25 cellular contexts compared by ENCODE assay signal in the genomic region with DNA sequence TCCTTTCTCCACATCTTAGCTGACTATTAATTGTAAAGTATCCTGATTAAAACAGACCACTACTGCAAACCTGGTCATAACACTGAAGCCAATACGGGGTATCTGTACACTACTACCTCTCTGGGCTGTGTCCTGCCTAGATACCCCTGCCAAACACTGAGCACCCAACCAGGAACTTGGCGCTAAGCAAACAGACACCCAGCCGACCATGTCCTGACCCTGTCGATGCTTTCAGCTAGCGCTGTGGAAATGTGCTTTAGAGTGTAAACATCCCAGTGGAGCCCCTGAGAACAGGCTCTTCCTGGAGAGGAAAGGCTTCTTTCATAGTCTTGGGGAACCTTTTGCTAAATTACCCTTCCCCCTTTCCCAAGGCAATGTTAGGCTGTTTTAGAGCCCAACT. TPM values are rescaled to one million over a fixed set of nuclear protein-coding genes. Genes with fewer than 3 reads are reported as not detected.
DNase-seq lines count a peak whose midpoint lies in the region; ATAC-seq, FAIRE-seq and TF ChIP-seq lines count a peak whose summit lies in the region.
"Had no signal": no experiment of that assay in that cellular context is flagged by ENCODE, and none has a peak within 500 bp of the region (broad histone marks: within the 10 kb centered on the region; RNA-seq: fewer than 3 reads in every experiment).

No MANE protein-coding gene starts in this region.

- H3K27ac ChIP-seq in HepG2 (ENCODE audit: extremely low read length, insufficient read depth, low read length) (no peak overlapping the region), right lobe of liver (no peak overlapping the region), GM23338 (ENCODE audit: low read depth) (no peak overlapping the region), aorta (ENCODE audit: low read depth in 1 of 2, low read length in 2 of 2) (no peak overlapping the region)
- H3K27ac ChIP-seq: A549; BLaER1 treated with 17β-estradiol and CSF1 and Interleukin-3, amounts not matched to agents 10 nM and 100 nM had no signal

- POLR2A ChIA-PET in HepG2 (lab: Yijun Ruan, JAX): no interaction called here

- peaks cover 11% of the 10 kb centered on the region for H3K4me1 Mint-ChIP-seq in GM23338
- H3K4me1 Mint-ChIP-seq: CD14-positive monocyte; CD8-positive, alpha-beta memory T cell had no signal

- H4K20me1 ChIP-seq in HepG2 (ENCODE audit: insufficient read depth, low read length) (no peaks in the 10 kb centered on the region), GM23338 (replicated peaks; ENCODE audit: insufficient read depth) (no peaks in the 10 kb centered on the region)
- H4K20me1 ChIP-seq: BLaER1 treated with 17β-estradiol and CSF1 and Interleukin-3, amounts not matched to agents 10 nM and 100 nM had no signal

- no peaks in the 10 kb centered on the region for H3K27me3 Mint-ChIP-seq in GM23338 (ENCODE audit: insufficient read depth, low read depth, poor library complexity)
- H3K27me3 Mint-ChIP-seq: CD4-positive, alpha-beta T cell had no signal

- no peak overlapping the region for H3K9ac ChIP-seq in HepG2 (ENCODE audit: insufficient read depth, low read depth, low read length)
- H3K9ac ChIP-seq: BLaER1 treated with 17β-estradiol and CSF1 and Interleukin-3, amounts not matched to agents 10 nM and 100 nM had no signal

- TF ChIP-seq RAD21 in HepG2 (CRISPR knock-in tag; IDR thresholded peaks at IDR 0.05): no peak

- H3K27me3 ChIP-seq in HepG2 (ENCODE audit: control insufficient read depth in 1 of 2, insufficient read depth in 2 of 2, low read length in 2 of 2) (peaks cover 0 to 10% of the 10 kb centered on the region in 2 experiments; a peak in 1 of 5 replicates), right lobe of liver (no peaks in the 10 kb centered on the region), GM23338 (ENCODE audit: insufficient read depth) (no peaks in the 10 kb centered on the region), aorta (ENCODE audit: control insufficient read depth in 1 of 2, insufficient read depth in 2 of 2, low read length in 1 of 2) (no peaks in the 10 kb centered on the region)
- H3K27me3 ChIP-seq: BE2C; BLaER1 treated with 17β-estradiol and CSF1 and Interleukin-3, amounts not matched to agents 10 nM and 100 nM had no signal

- no peaks in the 10 kb centered on the region for H3F3A ChIP-seq in GM23338 (replicated peaks; ENCODE audit: low read depth)

- in situ Hi-C loops in HepG2 (cut with HindIII; ENCODE audit: extremely low pct_ligation_motif_present, low pct_unique_long_range_greater_than_20kb): no loop called here

- CTCF ChIA-PET in HepG2 (lab: Yijun Ruan, JAX; ENCODE audit: low intra/inter-chr PET ratio, low total read pairs): no interaction called here

- no peaks in the 10 kb centered on the region for H3K36me3 Mint-ChIP-seq in GM23338 (ENCODE audit: low read depth)
- H3K36me3 Mint-ChIP-seq: CD14-positive monocyte had no signal

- TF ChIP-seq POLR2A in HepG2 (IDR thresholded peaks at IDR 0.05; ENCODE audit: insufficient read depth in 1 of 2, low read depth in 2 of 2, low read length in 2 of 2) (no peak), right lobe of liver (IDR thresholded peaks at IDR 0.05) (no peak)

- no peaks in the 10 kb centered on the region for H3K9me3 Mint-ChIP-seq in GM23338
- H3K9me3 Mint-ChIP-seq: CD4-positive, alpha-beta T cell; CD8-positive, alpha-beta memory T cell had no signal

- no peak overlapping the region for H2AFZ ChIP-seq in HepG2 (ENCODE audit: low read length)
- H2AFZ ChIP-seq in GM23338: peak overlapping the region; percentile 59

- DNase-seq in HepG2 (ENCODE audit: low spot score) (no peak), right lobe of liver (no peak), GM23338 (ENCODE audit: low spot score) (no peak), left kidney (ENCODE audit: low read depth, low spot score) (peak; percentile 26), aorta (no peak), LoVo (ENCODE audit: low spot score) (no peak)
- DNase-seq: 8988T; ACHN; AML-193; BE2C; Calu3; CD4-positive, alpha-beta T cell; CD8-positive, alpha-beta memory T cell; COR-L47; DND-41; H7 had no signal

- no peak for FAIRE-seq in HepG2 (lab: Jason Lieb, UNC)
- FAIRE-seq: A549, G401.6, GM12892, GM19239, H1 had no signal

- intact Hi-C loops in HepG2 (cut with micrococcal nuclease; ENCODE audit: unreplicated experiment): no loop called here
- intact Hi-C loops in right lobe of liver (cut with DNase I): no loop called here
- intact Hi-C loops in aorta (cut with DNase I): loop anchor here in 1 of 2 donors (5.0 kb wide), 1 partner anchor 783 kb away; no protein-coding TSS in a partner anchor

- H3K79me2 ChIP-seq in HepG2 (ENCODE audit: insufficient read depth, low read length): no peaks in the 10 kb centered on the region
- H3K79me2 ChIP-seq in GM23338 (replicated peaks; ENCODE audit: insufficient read depth): no peaks in the 10 kb centered on the region

- no peak overlapping the region for H3K4me3 Mint-ChIP-seq in GM23338
- H3K4me3 Mint-ChIP-seq: CD14-positive monocyte; CD4-positive, alpha-beta T cell; CD8-positive, alpha-beta memory T cell had no signal

- TF ChIP-seq EP300 in HepG2 (IDR thresholded peaks at IDR 0.05; ENCODE audit: low read depth in 2 of 2, low read length in 2 of 2) (no peak), HepG2 (CRISPR knock-in tag; IDR thresholded peaks at IDR 0.05; ENCODE audit: borderline replicate concordance) (no peak)

- H3K27ac Mint-ChIP-seq in GM23338: no peak overlapping the region; the same call in 1 of the 2 replicates
- H3K27ac Mint-ChIP-seq: CD14-positive monocyte; CD4-positive, alpha-beta T cell had no signal

- WGBS in HepG2 (ENCODE audit: low lambda C conversion rate): 0% methylated on average over 3 of the region's 5 CpGs
- WGBS in right lobe of liver (ENCODE audit: insufficient coverage, low coverage, low lambda C conversion rate, missing lambda C conversion rate): 61% methylated on average over 3 of the region's 5 CpGs
- WGBS in aorta, 2 donors: 68% methylated on average over 5 of the region's 5 CpGs

- no peaks in the 10 kb centered on the region for H3K4me1 ChIP-seq in HepG2 (ENCODE audit: insufficient read depth, low read length)
- no peaks in the 10 kb centered on the region for H3K4me1 ChIP-seq in right lobe of liver
- peaks cover 6% of the 10 kb centered on the region for H3K4me1 ChIP-seq in GM23338 (ENCODE audit: insufficient read depth)
- H3K4me1 ChIP-seq in aorta (ENCODE audit: control insufficient read depth in 1 of 2, insufficient read depth in 2 of 2, low read length in 2 of 2): no peaks in the 10 kb centered on the region
- H3K4me1 ChIP-seq: A549; BE2C; BLaER1 treated with 17β-estradiol and CSF1 and Interleukin-3, amounts not matched to agents 10 nM and 100 nM had no signal

- H3K4me2 ChIP-seq in HepG2 (ENCODE audit: low read depth, low read length) (no peak overlapping the region), GM23338 (no peak overlapping the region)
- H3K4me2 ChIP-seq: A549; BLaER1 treated with 17β-estradiol and CSF1 and Interleukin-3, amounts not matched to agents 10 nM and 100 nM had no signal

- no peaks in the 10 kb centered on the region for H3K36me3 ChIP-seq in HepG2 (replicated peaks in 1 of 2; ENCODE audit: control insufficient read depth in 1 of 2, insufficient read depth in 2 of 2, low read length in 2 of 2)
- no peaks in the 10 kb centered on the region for H3K36me3 ChIP-seq in right lobe of liver
- no peaks in the 10 kb centered on the region for H3K36me3 ChIP-seq in GM23338 (ENCODE audit: insufficient read depth)
- no peaks in the 10 kb centered on the region for H3K36me3 ChIP-seq in aorta (ENCODE audit: control insufficient read depth in 1 of 2, insufficient read depth in 2 of 2, low read length in 1 of 2)
- H3K36me3 ChIP-seq: BE2C; BLaER1 treated with 17β-estradiol and CSF1 and Interleukin-3, amounts not matched to agents 10 nM and 100 nM had no signal

- peak; percentile 29; the same call in 1 of the 3 replicates for ATAC-seq in HepG2
- no peak for ATAC-seq in right lobe of liver
- ATAC-seq in GM23338: no peak
- ATAC-seq in aorta (ENCODE audit: low FRiP score): no peak
- no peak for ATAC-seq in GM21528 (IDR thresholded peaks at IDR 0.05; ENCODE audit: low FRiP score, unreplicated experiment)
- ATAC-seq: A549, HCT116 had no signal

- no TSS peak for BruUV-seq in HepG2 (replicated peaks; lab: Mats Ljungman, UMichigan)

- peaks cover 20% of the 10 kb centered on the region; the same call in 1 of the 2 replicates for H3K9me2 ChIP-seq in GM23338 (ENCODE audit: insufficient read depth)

- H3K9me3 ChIP-seq in HepG2 (ENCODE audit: low read length): no peaks in the 10 kb centered on the region
- H3K9me3 ChIP-seq in right lobe of liver: no peaks in the 10 kb centered on the region
- no peaks in the 10 kb centered on the region for H3K9me3 ChIP-seq in aorta (ENCODE audit: control insufficient read depth, low read length)
- H3K9me3 ChIP-seq: A549; BE2C; BLaER1 treated with 17β-estradiol and CSF1 and Interleukin-3, amounts not matched to agents 10 nM and 100 nM had no signal

- TF ChIP-seq CTCF in HepG2 (CRISPR knock-in tag; IDR thresholded peaks at IDR 0.05): no peak
- TF ChIP-seq CTCF in right lobe of liver (IDR thresholded peaks at IDR 0.05): no peak
- no peak for TF ChIP-seq CTCF in GM23338 (conservative IDR thresholded peaks at IDR 0.05; ENCODE audit: low read depth in 2 of 2)

- H3K4me3 ChIP-seq in HepG2 (replicated peaks in 1 of 3; ENCODE audit: insufficient read depth in 1 of 3, low read depth in 2 of 3, low read length in 3 of 3) (no peak overlapping the region), right lobe of liver (no peak overlapping the region), GM23338 (no peak overlapping the region), aorta (ENCODE audit: low read length in 2 of 2) (no peak overlapping the region)
- H3K4me3 ChIP-seq: A549; BLaER1 treated with 17β-estradiol and CSF1 and Interleukin-3, amounts not matched to agents 10 nM and 100 nM had no signal

RNA-seq across cellular contexts. Expression of a gene that starts 52.9 kb away (rescaled TPM):
- total RNA-seq in HepG2 (2016; rRNA removed; fragmentation: Illumina TruSeq; extraction: Trizol) (3.9 and 6.1 TPM in 2 replicates), right lobe of liver (10 to 100 TPM in 2 of 6 experiments, 1 to 10 TPM in 4; 3.3 to 15.6 (median 6.1) TPM), aorta (10 to 100 TPM; 54.2 to 57.5 TPM)
- total RNA-seq in HepG2 (2016; cell fraction: cytosol; rRNA removed; fragmentation: Illumina TruSeq; extraction: Trizol; ENCODE audit: low read depth): 1.4 and 1.8 TPM in 2 replicates
- 4.1 and 5.7 TPM in 2 replicates for total RNA-seq in HepG2 (2016; cell fraction: insoluble cytoplasmic fraction; rRNA removed; fragmentation: Illumina TruSeq; extraction: Trizol)
- total RNA-seq in HepG2 (2016; cell fraction: membrane; rRNA removed; fragmentation: Illumina TruSeq; extraction: Trizol): 6.1 and 7.7 TPM in 2 replicates
- total RNA-seq in HepG2 (2016; cell fraction: nucleus; rRNA removed; fragmentation: Illumina TruSeq; extraction: Trizol): 4.9 and 5.6 TPM in 2 replicates
- polyA plus RNA-seq in HepG2 (2011; rRNA removed) (8.5 and 11.5 TPM in 2 replicates), GM23338 (2016; fragmentation: Nextera tagmentation; extraction: Ambion mirVana) (5.4 and 7.1 TPM in 2 replicates), aorta (10 to 100 TPM; 28.8 to 30.9 TPM)
- polyA plus RNA-seq in HepG2 (2011; cell fraction: cytosol; rRNA removed): 3.6 and 4.5 TPM in 2 replicates
- polyA plus RNA-seq in HepG2 (2011; cell fraction: nucleus; rRNA removed): 6.7 and 9.8 TPM in 2 replicates
- polyA plus RNA-seq in HepG2 (2012): 9.4 and 14.3 TPM in 2 replicates
- 2.4 and 2.5 TPM in 2 replicates for polyA plus RNA-seq in HepG2 (2016; cell fraction: cytosol; fragmentation: Illumina TruSeq; extraction: Trizol; ENCODE audit: low read depth)
- 8.0 and 8.5 TPM in 2 replicates for polyA plus RNA-seq in HepG2 (2016; cell fraction: insoluble cytoplasmic fraction; fragmentation: Illumina TruSeq; extraction: Trizol; ENCODE audit: low read depth)
- 6.7 and 7.8 TPM in 2 replicates for polyA plus RNA-seq in HepG2 (2016; cell fraction: membrane; fragmentation: Illumina TruSeq; extraction: Trizol; ENCODE audit: low read depth)
- 11.1 and 12.2 TPM in 2 replicates for polyA plus RNA-seq in HepG2 (2016; cell fraction: nucleus; fragmentation: Illumina TruSeq; extraction: Trizol; ENCODE audit: insufficient read depth, low read depth)
- polyA minus RNA-seq in HepG2 (2011; rRNA and poly(A)+ RNA removed; ENCODE audit: low replicate concordance): 3.0 and 5.4 TPM in 2 replicates
- 7.0 and 10.4 TPM in 2 replicates for polyA minus RNA-seq in HepG2 (2011; cell fraction: cytosol; rRNA and poly(A)+ RNA removed)
- polyA minus RNA-seq in HepG2 (2011; cell fraction: nucleus; rRNA and poly(A)+ RNA removed): 14.4 and 15.4 TPM in 2 replicates
- 14.2 and 16.5 TPM in 2 replicates for total RNA-seq in GM23338 (2014; rRNA removed; shearing (Covaris generic))
